16 cellular contexts compared by ENCODE assay signal in genomic region chr21:44304041-44304738, GRCh38. TPM values are rescaled to one million over a fixed set of nuclear protein-coding genes. Genes with fewer than 3 reads are reported as not detected.
A peak's percentile ranks its signal among the peaks of the same experiment; 100 is the strongest.
DNase-seq lines count a peak whose midpoint lies in the region; ATAC-seq and TF ChIP-seq lines count a peak whose summit lies in the region.
"Had no signal": no experiment of that assay in that cellular context is flagged by ENCODE, and none has a peak within 500 bp of the region (broad histone marks: within the 10 kb centered on the region; RNA-seq: fewer than 3 reads in every experiment).

No MANE protein-coding gene starts in this region.

- no peak overlapping the region for H3K4me3 ChIP-seq in CD8-positive, alpha-beta T cell (ENCODE audit: low read depth, low read length)
- peak overlapping the region; percentile 1 for H3K4me3 ChIP-seq in WERI-Rb-1 (ENCODE audit: low read depth, low read length)

- H3K27me3 ChIP-seq in CD8-positive, alpha-beta T cell (ENCODE audit: insufficient read depth, low read length) = no peaks in the 10 kb centered on the region
- no peaks in the 10 kb centered on the region for H3K27me3 ChIP-seq in WERI-Rb-1 (ENCODE audit: insufficient read depth, low read depth, severe bottlenecking)

- H3K4me1 ChIP-seq in CD8-positive, alpha-beta T cell (ENCODE audit: insufficient read depth, low read length) = peaks cover 36% of the 10 kb centered on the region

- no peaks in the 10 kb centered on the region for H3K27me3 Mint-ChIP-seq in CD8-positive, alpha-beta T cell (ENCODE audit: low read depth)
- H3K27me3 Mint-ChIP-seq in progenitor cell of endocrine pancreas (no peaks in the 10 kb centered on the region), endothelial cell (ENCODE audit: unreplicated experiment) (peaks cover 12% of the 10 kb centered on the region)
- H3K27me3 Mint-ChIP-seq: activated CD8-positive, alpha-beta memory T cell treated with anti-CD3 and anti-CD28 coated beads, Interleukin-2, amount 10 ng/mL, durations not matched to agents 7 days and 5 days; activated naive CD8-positive, alpha-beta T cell had no signal

- POLR2A ChIA-PET in CD8-positive, alpha-beta T cell (lab: Charles Lee) = no interaction called here

- CTCF ChIA-PET in CD8-positive, alpha-beta T cell (lab: Charles Lee) = interaction anchor here (1.1 to 1.9 kb wide), 7 partner anchors 8 to 489 kb away, joined by 3 to 5 read pairs (median 4); no protein-coding TSS in a partner anchor

- no peak overlapping the region for H3K27ac ChIP-seq in CD8-positive, alpha-beta T cell (ENCODE audit: low read depth, low read length)
- H3K27ac ChIP-seq in WERI-Rb-1 = peak overlapping the region; percentile 84

- TF ChIP-seq CTCF in CD8-positive, alpha-beta T cell (IDR thresholded peaks at IDR 0.05) = no peak
- TF ChIP-seq CTCF in WERI-Rb-1 (IDR thresholded peaks at IDR 0.05; ENCODE audit: low read depth, low read length) (no peak), progenitor cell of endocrine pancreas (IDR thresholded peaks at IDR 0.05; ENCODE audit: unreplicated experiment) (no peak), endothelial cell (IDR thresholded peaks at IDR 0.05; ENCODE audit: unreplicated experiment) (no peak)

- peak overlapping the region; percentile 66 for H3K27ac Mint-ChIP-seq in CD8-positive, alpha-beta T cell
- H3K27ac Mint-ChIP-seq in progenitor cell of endocrine pancreas (peak overlapping the region; percentile 96), endothelial cell (ENCODE audit: unreplicated experiment) (no peak overlapping the region)
- H3K27ac Mint-ChIP-seq: activated naive CD8-positive, alpha-beta T cell had no signal

- H3K4me3 Mint-ChIP-seq in CD8-positive, alpha-beta T cell = no peak overlapping the region
- H3K4me3 Mint-ChIP-seq in progenitor cell of endocrine pancreas (ENCODE audit: low read depth) = no peak overlapping the region
- H3K4me3 Mint-ChIP-seq in endothelial cell (ENCODE audit: unreplicated experiment) = no peak overlapping the region
- H3K4me3 Mint-ChIP-seq: activated CD8-positive, alpha-beta memory T cell treated with anti-CD3 and anti-CD28 coated beads, Interleukin-2, amount 10 ng/mL, durations not matched to agents 7 days and 5 days had no signal

- H3K36me3 ChIP-seq in CD8-positive, alpha-beta T cell (ENCODE audit: insufficient read depth, low read length) = no peaks in the 10 kb centered on the region
- H3K36me3 ChIP-seq in WERI-Rb-1 = peaks cover 19% of the 10 kb centered on the region

- H3K36me3 Mint-ChIP-seq in CD8-positive, alpha-beta T cell = peaks cover 20% of the 10 kb centered on the region
- H3K36me3 Mint-ChIP-seq in progenitor cell of endocrine pancreas (ENCODE audit: insufficient read depth) (peaks cover 6% of the 10 kb centered on the region), endothelial cell (ENCODE audit: low read depth, unreplicated experiment) (no peaks in the 10 kb centered on the region)
- H3K36me3 Mint-ChIP-seq: activated naive CD8-positive, alpha-beta T cell had no signal

- no peaks in the 10 kb centered on the region for H3K9me3 Mint-ChIP-seq in CD8-positive, alpha-beta T cell
- H3K9me3 Mint-ChIP-seq in progenitor cell of endocrine pancreas (ENCODE audit: low read depth) (no peaks in the 10 kb centered on the region), endothelial cell (ENCODE audit: unreplicated experiment) (no peaks in the 10 kb centered on the region)
- H3K9me3 Mint-ChIP-seq: CD14-positive monocyte had no signal

- H3K4me1 Mint-ChIP-seq in CD8-positive, alpha-beta T cell (ENCODE audit: low read depth) = peaks cover 36% of the 10 kb centered on the region
- peaks cover 32% of the 10 kb centered on the region for H3K4me1 Mint-ChIP-seq in progenitor cell of endocrine pancreas (ENCODE audit: low read depth)
- peaks cover 9% of the 10 kb centered on the region for H3K4me1 Mint-ChIP-seq in endothelial cell (ENCODE audit: unreplicated experiment)

- intact Hi-C loops in CD8-positive, alpha-beta T cell (cut with DNase I, micrococcal nuclease) = loop anchor here in 1 of 2 experiments (2.0 kb wide), 1 partner anchor 493 kb away; no protein-coding TSS in a partner anchor

- no peak for DNase-seq in CD8-positive, alpha-beta T cell
- peak; percentile 61 for DNase-seq in WERI-Rb-1
- DNase-seq in left kidney (ENCODE audit: low read depth, low spot score) = peak; percentile 25
- DNase-seq in progenitor cell of endocrine pancreas (ENCODE audit: low spot score, unreplicated experiment) = no peak
- DNase-seq in endothelial cell (ENCODE audit: low spot score) = no peak
- no peak for DNase-seq in HPDE6-E6E7 (ENCODE audit: extremely low spot score)
- DNase-seq in stimulated activated CD8-positive, alpha-beta memory T cell treated with anti-CD3 and anti-CD28 coated beads, Interleukin-4, amount 100 ng/mL, for 48 hours = no peak
- no peak for DNase-seq in OCI-M2 (lab: John Stamatoyannopoulos, UW; ENCODE audit: unreplicated experiment)
- DNase-seq: NCI-H2029 treated with DMSO at 0.1 percent for 48 hours, NCI-H774 had no signal

- no peak for ATAC-seq in CD8-positive, alpha-beta T cell

- H3K9me3 ChIP-seq in CD8-positive, alpha-beta T cell (ENCODE audit: low read length) = no peaks in the 10 kb centered on the region
- no peaks in the 10 kb centered on the region for H3K9me3 ChIP-seq in WERI-Rb-1 (ENCODE audit: severe bottlenecking)

RNA-seq across cellular contexts. Expression of gene PFKL, which starts 4.3 kb away (rescaled TPM):
- total RNA-seq in CD8-positive, alpha-beta T cell = 10 to 100 TPM; 85.1 to 87.8 TPM
- total RNA-seq in progenitor cell of endocrine pancreas = 120 and 132 TPM in 2 replicates
- total RNA-seq in endothelial cell (ENCODE audit: unreplicated experiment) = 66.6 TPM

RNA-seq across cellular contexts. Expression of gene AIRE, which starts 18.5 kb away (rescaled TPM):
- total RNA-seq in CD8-positive, alpha-beta T cell = not detected
- not detected in 2 replicates for total RNA-seq in progenitor cell of endocrine pancreas
- total RNA-seq in endothelial cell (ENCODE audit: unreplicated experiment) = not detected
- total RNA-seq: esophagus mucosa, LHCN-M2 had no signal

RNA-seq across cellular contexts. Expression of gene CFAP410, which starts 35.0 kb away (rescaled TPM):
- total RNA-seq in CD8-positive, alpha-beta T cell = 10 to 100 TPM; 69.7 to 70.5 TPM
- total RNA-seq in progenitor cell of endocrine pancreas (32.4 and 32.5 TPM in 2 replicates), endothelial cell (ENCODE audit: unreplicated experiment) (12.2 TPM)

RNA-seq across cellular contexts. Expression of gene DNMT3L, which starts 42.5 kb away (rescaled TPM):
- total RNA-seq in CD8-positive, alpha-beta T cell = not detected
- total RNA-seq in progenitor cell of endocrine pancreas (not detected in 2 replicates), endothelial cell (ENCODE audit: unreplicated experiment) (not detected)
- total RNA-seq: activated CD8-positive, alpha-beta memory T cell treated with anti-CD3 and anti-CD28 coated beads, Interleukin-2, amount 10 ng/mL, durations not matched to agents 7 days and 5 days; esophagus mucosa; LHCN-M2 had no signal

RNA-seq across cellular contexts. Expression of gene TRPM2, which starts 49.2 kb away (rescaled TPM):
- 1 to 10 TPM; 1.2 to 2.0 TPM for total RNA-seq in CD8-positive, alpha-beta T cell
- total RNA-seq in progenitor cell of endocrine pancreas = 0.16 and 0.17 TPM in 2 replicates
- 0.15 TPM for total RNA-seq in endothelial cell (ENCODE audit: unreplicated experiment)
- total RNA-seq: G401, LHCN-M2 had no signal

Comparison
In these comparisons a context has a peak if more than half of its experiments do, and no peak if none do; other contexts are left out.
1. DNase-seq: peak in WERI-Rb-1 (single experiment) and left kidney (single experiment); none in CD8-positive, alpha-beta T cell (0 of 7), progenitor cell of endocrine pancreas (single experiment), endothelial cell (single experiment), HPDE6-E6E7 (single experiment), stimulated activated CD8-positive, alpha-beta memory T cell treated with anti-CD3 and anti-CD28 coated beads, Interleukin-4, amount 100 ng/mL, for 48 hours (single experiment) and OCI-M2 (single experiment).